In the genomic region with DNA sequence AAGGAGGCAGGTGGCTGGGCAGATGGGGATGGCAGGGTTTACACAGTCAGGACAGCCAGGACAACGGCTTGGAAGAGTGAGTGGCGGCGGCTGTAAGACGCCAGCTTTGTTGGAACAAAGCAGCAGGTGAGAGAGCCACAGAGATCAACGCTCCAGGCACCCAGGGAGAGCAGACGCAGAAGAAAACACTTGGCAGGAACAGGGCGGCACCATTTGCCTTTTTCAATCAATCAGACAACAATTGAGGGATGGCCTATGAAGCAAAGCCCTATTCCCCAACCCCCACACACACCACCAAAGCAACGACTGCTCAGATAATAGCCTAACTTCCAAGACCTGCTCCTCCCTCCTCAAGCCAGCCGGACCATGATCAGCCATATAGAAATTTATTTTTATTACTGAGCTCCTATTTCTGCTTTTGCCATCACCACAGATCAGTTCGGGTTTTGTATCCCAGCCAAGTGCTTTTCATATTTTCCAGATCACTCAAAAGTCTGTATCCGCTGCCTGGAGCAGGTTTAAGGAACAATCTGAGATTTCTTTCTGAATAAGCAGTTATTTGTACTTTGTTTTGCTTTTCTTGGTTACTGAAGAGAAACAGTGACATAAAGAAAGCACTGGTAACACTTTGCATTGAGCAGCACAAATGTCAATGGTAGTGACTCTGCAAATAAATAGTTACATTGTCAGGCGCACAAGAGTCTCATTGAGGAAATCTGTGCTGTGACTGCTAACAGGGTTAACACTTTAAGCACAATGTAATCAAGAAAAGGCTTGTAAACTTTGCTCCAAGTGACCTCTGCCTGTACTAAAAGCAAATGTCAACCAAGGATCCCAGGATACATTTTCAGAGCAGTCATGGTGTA, we compare ENCODE assay signal across 9 cellular contexts.
DNase-seq lines count a peak whose midpoint lies in the region; ATAC-seq and TF ChIP-seq lines count a peak whose summit lies in the region.
"Had no signal": no experiment of that assay in that cellular context is flagged by ENCODE, and none has a peak within 500 bp of the region (broad histone marks: within the 10 kb centered on the region; RNA-seq: fewer than 3 reads in every experiment).

No MANE protein-coding gene starts in this region.

- DNase-seq in HuH-7 (ENCODE audit: low spot score) (peak; percentile 59), SK-MEL-5 (ENCODE audit: low read depth, low spot score) (peak; percentile 96), left cardiac atrium (no peak), smooth muscle cell (lab: John Stamatoyannopoulos, UW; ENCODE audit: unreplicated experiment) (no peak), ureter (ENCODE audit: low spot score) (no peak)
- no peak for DNase-seq in naive thymus-derived CD8-positive, alpha-beta T cell

- no peaks in the 10 kb centered on the region for H3F3A ChIP-seq in smooth muscle cell (ENCODE audit: low read depth)

- peak overlapping the region; percentile 78 for H3K4me2 ChIP-seq in smooth muscle cell

- no peaks in the 10 kb centered on the region for H3K9me3 ChIP-seq in smooth muscle cell (replicated peaks; ENCODE audit: low read depth)

- peak overlapping the region in 1 of 10 donors; percentile 54 for H3K27ac Mint-ChIP-seq in naive thymus-derived CD8-positive, alpha-beta T cell

- peaks cover 12% of the 10 kb centered on the region for H3K4me1 ChIP-seq in smooth muscle cell (ENCODE audit: low read depth)

- peaks cover 0 to 18% (median 4%) of the 10 kb centered on the region in 5 donors for H3K27me3 Mint-ChIP-seq in naive thymus-derived CD8-positive, alpha-beta T cell

- H3K79me2 ChIP-seq in smooth muscle cell (ENCODE audit: low read depth), result no peaks in the 10 kb centered on the region

- peak overlapping the region; percentile 89 for H2AFZ ChIP-seq in smooth muscle cell (ENCODE audit: low read depth)

- peak; percentile 20 to 41 for ATAC-seq in left cardiac atrium
- ATAC-seq in HG03460 (IDR thresholded peaks at IDR 0.05; ENCODE audit: unreplicated experiment), result no peak
- ATAC-seq in naive thymus-derived CD8-positive, alpha-beta T cell, result no peak
- no peak for ATAC-seq in GM18498 (IDR thresholded peaks at IDR 0.05; ENCODE audit: unreplicated experiment)

- H3K4me3 Mint-ChIP-seq in naive thymus-derived CD8-positive, alpha-beta T cell, result no peak overlapping the region

- no peaks in the 10 kb centered on the region for H4K20me1 ChIP-seq in smooth muscle cell (ENCODE audit: low read depth)

- H3K27me3 ChIP-seq in smooth muscle cell (ENCODE audit: low read depth), result no peaks in the 10 kb centered on the region

- WGBS in smooth muscle cell (ENCODE audit: low lambda C conversion rate), result 48% methylated on average over 11 of the region's 12 CpGs

- intact Hi-C loops in left cardiac atrium (cut with DNase I), result no loop called here

- TF ChIP-seq CTCF in smooth muscle cell (IDR thresholded peaks at IDR 0.05; ENCODE audit: borderline replicate concordance, insufficient read depth, poor library complexity, severe bottlenecking), result no peak

- H3K9ac ChIP-seq in smooth muscle cell (ENCODE audit: low read depth), result peak overlapping the region; percentile 14

- H3K4me3 ChIP-seq in smooth muscle cell, result no peak overlapping the region

- H3K4me1 Mint-ChIP-seq in naive thymus-derived CD8-positive, alpha-beta T cell, result peaks cover 0 to 4% (median 4%) of the 10 kb centered on the region in 4 donors

- in situ Hi-C loops in SK-MEL-5 (cut with HindIII; ENCODE audit: low pct_unique_long_range_greater_than_20kb, low sequenced_read_pairs), result no loop called here

- POLR2A ChIA-PET in naive thymus-derived CD8-positive, alpha-beta T cell (lab: Charles Lee), result no interaction called here

- no peaks in the 10 kb centered on the region for H3K9me3 Mint-ChIP-seq in naive thymus-derived CD8-positive, alpha-beta T cell

- peak overlapping the region; percentile 46 for H3K27ac ChIP-seq in smooth muscle cell (ENCODE audit: low read depth)
- H3K27ac ChIP-seq: epithelial cell of prostate had no signal

- no peaks in the 10 kb centered on the region for H3K36me3 ChIP-seq in smooth muscle cell (ENCODE audit: low read depth)

- no peaks in the 10 kb centered on the region for H3K36me3 Mint-ChIP-seq in naive thymus-derived CD8-positive, alpha-beta T cell

Comparison
In these comparisons a context has a peak if more than half of its experiments do, and no peak if none do; other contexts are left out.
1. DNase-seq: peak in HuH-7 (single experiment) and SK-MEL-5 (single experiment); none in left cardiac atrium (single experiment), smooth muscle cell (single experiment), naive thymus-derived CD8-positive, alpha-beta T cell (0 of 10) and ureter (single experiment).
2. ATAC-seq: peak in left cardiac atrium (2 of 2); none in HG03460 (single experiment), naive thymus-derived CD8-positive, alpha-beta T cell (0 of 2) and GM18498 (single experiment).